Comparison of ENCODE assay signal across 8 cellular contexts in genomic region chrX:132218100-132218807, GRCh38. TPM values are rescaled to one million over a fixed set of nuclear protein-coding genes. Genes with fewer than 3 reads are reported as not detected.
DNase-seq lines count a peak whose midpoint lies in the region; ATAC-seq and TF ChIP-seq lines count a peak whose summit lies in the region.

No MANE protein-coding gene starts in this region.

- H3K9me3 ChIP-seq in cardiac muscle cell (ENCODE audit: low read depth) (no peaks in the 10 kb centered on the region), parathyroid adenoma (ENCODE audit: control insufficient read depth, low read length) (no peaks in the 10 kb centered on the region), tibial nerve (no peaks in the 10 kb centered on the region)

- H3K9ac ChIP-seq in parathyroid adenoma: peak overlapping the region; percentile 73

- peaks cover 32% of the 10 kb centered on the region for H3K4me1 ChIP-seq in cardiac muscle cell (ENCODE audit: low read depth)
- H3K4me1 ChIP-seq in parathyroid adenoma: peaks cover 10% of the 10 kb centered on the region
- peaks cover 0 to 30% (median 2%) of the 10 kb centered on the region in 4 donors for H3K4me1 ChIP-seq in tibial nerve

- peak overlapping the region; percentile 72 for H3K4me2 ChIP-seq in parathyroid adenoma (ENCODE audit: low read length)

- peak overlapping the region; percentile 71 for H2AFZ ChIP-seq in parathyroid adenoma

- H3K27ac ChIP-seq in cardiac muscle cell: peak overlapping the region; percentile 99
- H3K27ac ChIP-seq in parathyroid adenoma: peak overlapping the region; percentile 82
- peak overlapping the region; percentile 74 to 98 (median 97) for H3K27ac ChIP-seq in tibial nerve

- 0 to 41% methylated on average over 6 to 43 of the region's 45 CpGs for WGBS in tibial nerve, 2 donors

- no peak for TF ChIP-seq POLR2A in NB4 (IDR thresholded peaks at IDR 0.05; ENCODE audit: extremely low read depth, insufficient read length)
- peak in 1 of 2 donors; percentile 55 for TF ChIP-seq POLR2A in tibial nerve (IDR thresholded peaks at IDR 0.05)

- H3K27ac Mint-ChIP-seq in activated naive CD4-positive, alpha-beta T cell treated with anti-CD3 and anti-CD28 coated beads, Interleukin-2, amount 50 U/mL, for 72 hours: peak overlapping the region; percentile 90 to 97

- ATAC-seq in HG02571 (IDR thresholded peaks at IDR 0.05; ENCODE audit: unreplicated experiment): peak; percentile 52
- peak; percentile 86 for ATAC-seq in SK-N-SH treated with all-trans-retinoic acid at 6 μM for 48 hours
- peak; percentile 63 to 71 for ATAC-seq in activated naive CD4-positive, alpha-beta T cell treated with anti-CD3 and anti-CD28 coated beads, Interleukin-2, amount 50 U/mL, for 72 hours

- H3K36me3 ChIP-seq in cardiac muscle cell (peaks cover 11% of the 10 kb centered on the region), parathyroid adenoma (ENCODE audit: control insufficient read depth, insufficient read depth, low read length) (no peaks in the 10 kb centered on the region), tibial nerve (no peaks in the 10 kb centered on the region)

- H3K27me3 ChIP-seq in cardiac muscle cell: no peaks in the 10 kb centered on the region
- H3K27me3 ChIP-seq in parathyroid adenoma (ENCODE audit: control insufficient read depth, insufficient read depth, low read length): no peaks in the 10 kb centered on the region
- no peaks in the 10 kb centered on the region for H3K27me3 ChIP-seq in tibial nerve

- DNase-seq in NB4 (ENCODE audit: low read depth) (peak; percentile 87), cardiac muscle cell (ENCODE audit: low read depth in 1 of 2, low spot score in 1 of 2) (peak; percentile 86 to 92), tibial nerve (ENCODE audit: low spot score in 2 of 2) (peak; percentile 46 to 48)
- DNase-seq in activated naive CD4-positive, alpha-beta T cell treated with anti-CD3 and anti-CD28 coated beads, Interleukin-2, amount 50 U/mL, for 72 hours (ENCODE audit: low spot score in 2 of 2): peak; percentile 75 to 77

- TF ChIP-seq CTCF in NB4 (IDR thresholded peaks at IDR 0.05; ENCODE audit: low read depth, low read length) (no peak), cardiac muscle cell (IDR thresholded peaks at IDR 0.05; ENCODE audit: low read depth, low read length) (no peak), parathyroid adenoma (IDR thresholded peaks at IDR 0.05) (no peak), tibial nerve (IDR thresholded peaks at IDR 0.05) (no peak)

- TF ChIP-seq EP300 in tibial nerve (IDR thresholded peaks at IDR 0.05): peak in 1 of 2 donors; percentile 72

- peaks cover 11 to 16% of the 10 kb centered on the region in 2 donors for H3K36me3 Mint-ChIP-seq in activated naive CD4-positive, alpha-beta T cell treated with anti-CD3 and anti-CD28 coated beads, Interleukin-2, amount 50 U/mL, for 72 hours

- H3K4me3 ChIP-seq in GM08714 (ENCODE audit: low read length) (peak overlapping the region; percentile 77), NB4 (ENCODE audit: low read depth, low read length) (peak overlapping the region; percentile 87), cardiac muscle cell (peak overlapping the region; percentile 92), parathyroid adenoma (ENCODE audit: low read depth, low read length) (peak overlapping the region; percentile 63), tibial nerve (peak overlapping the region; percentile 41 to 88 (median 64))

- H3K9me3 Mint-ChIP-seq in activated naive CD4-positive, alpha-beta T cell treated with anti-CD3 and anti-CD28 coated beads, Interleukin-2, amount 50 U/mL, for 72 hours: no peaks in the 10 kb centered on the region

- H3K79me2 ChIP-seq in parathyroid adenoma: no peaks in the 10 kb centered on the region

TF ChIP-seq in SK-N-SH treated with all-trans-retinoic acid at 6 μM for 48 hours, 23 proteins besides CTCF, POLR2A, EP300 and RAD21:
- no peak for TF ChIP-seq POU6F1 (CRISPR knock-in tag; IDR thresholded peaks at IDR 0.05; ENCODE audit: borderline replicate concordance, low read depth)
- no peak for TF ChIP-seq PPARA (CRISPR knock-in tag; IDR thresholded peaks at IDR 0.05; ENCODE audit: borderline replicate concordance)
- TF ChIP-seq ZFP3 (CRISPR knock-in tag; IDR thresholded peaks at IDR 0.05): no peak
- no peak for TF ChIP-seq BACH2 (CRISPR knock-in tag; IDR thresholded peaks at IDR 0.05; ENCODE audit: borderline replicate concordance)
- no peak for TF ChIP-seq CREB5 (CRISPR knock-in tag; IDR thresholded peaks at IDR 0.05; ENCODE audit: low read depth)
- TF ChIP-seq GLIS3 (CRISPR knock-in tag; IDR thresholded peaks at IDR 0.05): no peak
- no peak for TF ChIP-seq ZNF8 (CRISPR knock-in tag; IDR thresholded peaks at IDR 0.05)
- no peak for TF ChIP-seq ZC3H10 (CRISPR knock-in tag; IDR thresholded peaks at IDR 0.05)
- no peak for TF ChIP-seq ZFP30 (CRISPR knock-in tag; IDR thresholded peaks at IDR 0.05)
- no peak for TF ChIP-seq CSRNP3 (CRISPR knock-in tag; IDR thresholded peaks at IDR 0.05)
- TF ChIP-seq TOX (CRISPR knock-in tag; IDR thresholded peaks at IDR 0.05; ENCODE audit: borderline replicate concordance): no peak
- TF ChIP-seq PATZ1 (CRISPR knock-in tag; IDR thresholded peaks at IDR 0.05; ENCODE audit: borderline replicate concordance): no peak
- TF ChIP-seq TCF4 (CRISPR knock-in tag; IDR thresholded peaks at IDR 0.05; ENCODE audit: borderline replicate concordance): no peak
- TF ChIP-seq ISL1 (CRISPR knock-in tag; IDR thresholded peaks at IDR 0.05): no peak
- no peak for TF ChIP-seq RARB (CRISPR knock-in tag; IDR thresholded peaks at IDR 0.05)

RNA-seq across cellular contexts. Expression of gene RAP2C, which starts 1.0 kb away (rescaled TPM):
- 10 to 100 TPM; 34.4 to 39.4 TPM for total RNA-seq in activated naive CD4-positive, alpha-beta T cell treated with anti-CD3 and anti-CD28 coated beads, Interleukin-2, amount 50 U/mL, for 72 hours
- 25.3 and 32.6 TPM in 2 replicates for total RNA-seq in cardiac muscle cell
- 28.7 and 32.8 TPM in 2 replicates for polyA plus RNA-seq in cardiac muscle cell
- 10 to 100 TPM; 15.3 to 21.1 (median 16.5) TPM for total RNA-seq in tibial nerve

Comparison
In these comparisons a context has a peak if more than half of its experiments do, and no peak if none do; other contexts are left out.
1. Peak in every context shown above with its lines: DNase-seq, ATAC-seq, H3K4me3 ChIP-seq and H3K27ac ChIP-seq.